ENCODE assay signal across 20 cellular contexts in the genomic region with DNA sequence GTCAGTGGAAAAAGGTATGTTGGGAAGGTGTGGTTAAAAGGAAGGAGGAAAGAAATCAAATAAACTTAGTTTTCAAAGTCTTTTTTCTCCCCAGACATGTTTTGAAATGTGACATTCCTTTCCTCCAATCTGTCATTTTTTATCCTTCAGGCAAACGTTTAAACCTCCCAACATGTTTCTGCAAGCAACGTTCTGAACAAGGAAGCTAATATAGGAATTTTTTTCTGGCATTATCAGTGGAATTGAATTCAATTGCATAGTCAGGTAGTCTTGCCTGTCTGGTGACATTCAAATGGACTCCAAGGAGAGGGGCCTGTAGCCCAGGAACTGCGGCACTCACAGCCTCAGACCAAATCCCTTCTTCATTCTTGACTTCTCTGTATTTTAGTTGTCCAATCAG. TPM values are rescaled to one million over a fixed set of nuclear protein-coding genes. Genes with fewer than 3 reads are reported as not detected.
DNase-seq lines count a peak whose midpoint lies in the region; ATAC-seq and TF ChIP-seq lines count a peak whose summit lies in the region.
"Had no signal": no experiment of that assay in that cellular context is flagged by ENCODE, and none has a peak within 500 bp of the region (broad histone marks: within the 10 kb centered on the region; RNA-seq: fewer than 3 reads in every experiment).

No MANE protein-coding gene starts in this region.

- TF ChIP-seq CTCF in breast epithelium (IDR thresholded peaks at IDR 0.05) (no peak), esophagus squamous epithelium (IDR thresholded peaks at IDR 0.05) (no peak)

- no peaks in the 10 kb centered on the region for H3K27me3 ChIP-seq in breast epithelium
- no peaks in the 10 kb centered on the region for H3K27me3 ChIP-seq in esophagus squamous epithelium
- H3K27me3 ChIP-seq in thymus (ENCODE audit: control insufficient read depth, insufficient read depth) = no peaks in the 10 kb centered on the region
- H3K27me3 ChIP-seq: BLaER1, Peyer's patch had no signal

- intact Hi-C loops in breast epithelium (cut with DNase I; ENCODE audit: low total_unique reads) = no loop called here
- intact Hi-C loops in esophagus squamous epithelium (cut with DNase I) = loop anchor here (5.0 to 10.0 kb wide), 3 partner anchors 78 to 485 kb away; no protein-coding TSS in a partner anchor

- peak; percentile 35 for DNase-seq in HPDE6-E6E7 (ENCODE audit: extremely low spot score)
- no peak for DNase-seq in breast epithelium (ENCODE audit: low spot score in 2 of 2)
- no peak for DNase-seq in esophagus squamous epithelium (lab: John Stamatoyannopoulos, UW)
- no peak for DNase-seq in NCI-H1417 (lab: John Stamatoyannopoulos, UW)
- DNase-seq in inferior parietal cortex (ENCODE audit: extremely low spot score) = no peak
- DNase-seq: CD8-positive, alpha-beta T cell; GM23248; KBM-7; MV-4-11; NCI-H187; NCI-H345; NCI-H524 treated with DMSO at 0.1 percent for 48 hours; Peyer's patch had no signal

- WGBS in esophagus squamous epithelium, 2 donors = 25 to 47% methylated on average over 3 of the region's 3 CpGs
- 89% methylated on average over 3 of the region's 3 CpGs for WGBS in thymus

- no peaks in the 10 kb centered on the region for H3K36me3 ChIP-seq in breast epithelium
- H3K36me3 ChIP-seq in esophagus squamous epithelium = no peaks in the 10 kb centered on the region
- H3K36me3 ChIP-seq in thymus (ENCODE audit: control insufficient read depth, insufficient read depth) = no peaks in the 10 kb centered on the region
- H3K36me3 ChIP-seq: BLaER1, Peyer's patch had no signal

- H3K27ac ChIP-seq in breast epithelium (peak overlapping the region; percentile 69 to 74), esophagus squamous epithelium (peak overlapping the region; percentile 42 to 72 (median 66)), thymus (ENCODE audit: low read depth) (peak overlapping the region; percentile 58)
- H3K27ac ChIP-seq: BLaER1, GM23248, Peyer's patch had no signal

- H3K4me3 ChIP-seq in breast epithelium (no peak overlapping the region), esophagus squamous epithelium (no peak overlapping the region), thymus (ENCODE audit: low read length) (no peak overlapping the region)
- H3K4me3 ChIP-seq: A549, BLaER1, GM23248, Peyer's patch had no signal

- ATAC-seq in HG02981 (IDR thresholded peaks at IDR 0.05; ENCODE audit: unreplicated experiment) = no peak
- ATAC-seq: A549; CD8-positive, alpha-beta T cell; HepG2; Right ventricle myocardium inferior had no signal

- no peaks in the 10 kb centered on the region for H3K9me3 ChIP-seq in breast epithelium
- H3K9me3 ChIP-seq in esophagus squamous epithelium = no peaks in the 10 kb centered on the region
- no peaks in the 10 kb centered on the region for H3K9me3 ChIP-seq in thymus (ENCODE audit: control insufficient read depth)
- H3K9me3 ChIP-seq: A549, BLaER1, Peyer's patch had no signal

- no peaks in the 10 kb centered on the region for H3K4me1 ChIP-seq in breast epithelium
- peaks cover 0 to 40% (median 10%) of the 10 kb centered on the region in 3 donors for H3K4me1 ChIP-seq in esophagus squamous epithelium
- H3K4me1 ChIP-seq in thymus (ENCODE audit: control insufficient read depth, insufficient read depth, low read length) = peaks cover 43% of the 10 kb centered on the region
- H3K4me1 ChIP-seq: A549, Peyer's patch had no signal

- TF ChIP-seq POLR2A in breast epithelium (IDR thresholded peaks at IDR 0.05) (no peak), esophagus squamous epithelium (IDR thresholded peaks at IDR 0.05) (no peak)

RNA-seq across cellular contexts. Expression of a gene that starts 30.0 kb away (rescaled TPM):
- total RNA-seq in breast epithelium (10 to 100 TPM in 1 of 3 donors, 1 to 10 TPM in 1, not detected in 1; 4.6 to 11.7 TPM), esophagus squamous epithelium (1 to 10 TPM; 2.6 to 6.7 (median 4.3) TPM)
- polyA plus RNA-seq in thymus = 10.2 TPM
- total RNA-seq: CD8-positive, alpha-beta T cell; GM23248; Right ventricle myocardium inferior; SK-MEL-5 had no signal
- polyA plus RNA-seq: GM23248 had no signal
